In the genomic region with DNA sequence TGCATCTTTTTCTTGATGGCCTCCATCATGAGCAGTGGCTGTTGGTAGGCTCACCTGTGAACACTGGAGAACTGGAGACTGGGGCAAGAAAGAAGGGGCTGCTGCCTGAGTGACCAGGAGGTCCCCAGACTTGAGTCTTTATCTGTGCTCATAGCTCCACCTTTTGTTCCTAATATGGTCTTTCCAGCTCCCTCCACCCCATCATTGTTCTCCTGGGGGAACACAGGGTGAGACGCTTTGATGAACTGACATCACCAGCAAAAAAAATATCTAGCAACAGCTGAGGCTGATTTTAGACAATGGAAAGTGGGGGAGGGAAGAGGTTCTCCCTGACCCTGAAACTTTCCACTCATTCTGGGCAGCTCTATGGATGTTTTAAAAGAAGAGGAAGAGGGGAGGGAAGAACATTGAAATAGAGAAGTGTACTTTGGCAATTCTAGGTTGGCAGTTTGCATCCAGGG, we compare ENCODE assay signal across 8 cellular contexts. TPM values are rescaled to one million over a fixed set of nuclear protein-coding genes. Genes with fewer than 3 reads are reported as not detected.
DNase-seq lines count a peak whose midpoint lies in the region; ATAC-seq and TF ChIP-seq lines count a peak whose summit lies in the region.

A gene (minus strand): TSS at position 111 of the 461 bp plus-strand sequence. CDS start 82 bp downstream, at position 29.

- DNase-seq in GM23338 (ENCODE audit: low spot score): no peak
- DNase-seq in SJCRH30: peak; percentile 53 to 69
- no peak for DNase-seq in foreskin keratinocyte
- DNase-seq in ovary: no peak
- no peak for DNase-seq in NCI-H1105 treated with DMSO at 0.1 percent for 48 hours (lab: John Stamatoyannopoulos, UW)
- DNase-seq in effector memory CD4-positive, alpha-beta T cell: no peak
- no peak for DNase-seq in DMS153 treated with DMSO at 0.1 percent for 48 hours (lab: John Stamatoyannopoulos, UW; ENCODE audit: unreplicated experiment)

- no peaks in the 10 kb centered on the region for H3K79me2 ChIP-seq in GM23338 (replicated peaks; ENCODE audit: insufficient read depth)

- no peaks in the 10 kb centered on the region for H4K20me1 ChIP-seq in GM23338 (replicated peaks; ENCODE audit: insufficient read depth)

- H3K27ac Mint-ChIP-seq in GM23338: peak within 1 kb of the TSS; percentile 52; the same call in 1 of the 2 replicates

- H3K4me3 ChIP-seq in GM23338: no peak within 1 kb of the TSS
- no peak within 1 kb of the TSS for H3K4me3 ChIP-seq in SJCRH30
- H3K4me3 ChIP-seq in ovary: no peak within 1 kb of the TSS
- no peak within 1 kb of the TSS for H3K4me3 ChIP-seq in effector memory CD4-positive, alpha-beta T cell (ENCODE audit: insufficient read depth, low read depth, low read length, poor library complexity, severe bottlenecking)

- ATAC-seq in GM23338: no peak
- no peak for ATAC-seq in foreskin keratinocyte
- no peak for ATAC-seq in GM21723 (IDR thresholded peaks at IDR 0.05; ENCODE audit: unreplicated experiment)

- 0 out of 2 replicates have a peak, but pooled peaks cover 6% of the 10 kb centered on the region for H3F3A ChIP-seq in GM23338 (replicated peaks; ENCODE audit: low read depth)

- no peaks in the 10 kb centered on the region for H3K27me3 ChIP-seq in GM23338 (ENCODE audit: insufficient read depth)
- H3K27me3 ChIP-seq in SJCRH30: no peaks in the 10 kb centered on the region
- H3K27me3 ChIP-seq in foreskin keratinocyte: peaks cover 22% of the 10 kb centered on the region
- H3K27me3 ChIP-seq in ovary: no peaks in the 10 kb centered on the region
- no peaks in the 10 kb centered on the region for H3K27me3 ChIP-seq in effector memory CD4-positive, alpha-beta T cell (replicated peaks; ENCODE audit: control insufficient read depth, insufficient read depth, low read length, poor library complexity, severe bottlenecking)

- no peaks in the 10 kb centered on the region for H3K9me2 ChIP-seq in GM23338 (ENCODE audit: insufficient read depth)

- TF ChIP-seq CTCF in GM23338 (conservative IDR thresholded peaks at IDR 0.05; ENCODE audit: low read depth in 2 of 2) (no peak), foreskin keratinocyte (conservative IDR thresholded peaks at IDR 0.05) (no peak), ovary (IDR thresholded peaks at IDR 0.05) (no peak)

- H3K27ac ChIP-seq in GM23338 (ENCODE audit: low read depth) (no peak within 1 kb of the TSS), SJCRH30 (peak within 1 kb of the TSS; percentile 54), foreskin keratinocyte (no peak within 1 kb of the TSS), ovary (no peak within 1 kb of the TSS)
- H3K27ac ChIP-seq in effector memory CD4-positive, alpha-beta T cell (ENCODE audit: insufficient read depth, low read length, poor library complexity, severe bottlenecking): no peak within 1 kb of the TSS

- no peaks in the 10 kb centered on the region; the same call in 2 of the 3 replicates for H3K9me3 Mint-ChIP-seq in GM23338

- H3K4me3 Mint-ChIP-seq in GM23338: no peak within 1 kb of the TSS; the same call in 2 of the 3 replicates

- H3K4me2 ChIP-seq in GM23338: no peak within 1 kb of the TSS

- H3K4me1 Mint-ChIP-seq in GM23338: peaks cover 22% of the 10 kb centered on the region

- 4 to 12% (median 6%) methylated on average over 1 of the region's 1 CpG for WGBS in ovary, 3 donors

- H3K27me3 Mint-ChIP-seq in GM23338 (ENCODE audit: insufficient read depth, low read depth, poor library complexity): peaks cover 13% of the 10 kb centered on the region

- H3K9me3 ChIP-seq in SJCRH30 (replicated peaks): no peaks in the 10 kb centered on the region
- no peaks in the 10 kb centered on the region for H3K9me3 ChIP-seq in ovary
- no peaks in the 10 kb centered on the region for H3K9me3 ChIP-seq in effector memory CD4-positive, alpha-beta T cell (ENCODE audit: control insufficient read depth, low read length)

- TF ChIP-seq EP300 in ovary (IDR thresholded peaks at IDR 0.05): no peak

- no peaks in the 10 kb centered on the region for H3K36me3 Mint-ChIP-seq in GM23338 (ENCODE audit: low read depth)

- peak within 1 kb of the TSS; percentile 76; the same call in 1 of the 2 replicates for H2AFZ ChIP-seq in GM23338

- H3K4me1 ChIP-seq in GM23338 (ENCODE audit: insufficient read depth) (peaks cover 7% of the 10 kb centered on the region), SJCRH30 (peaks cover 32% of the 10 kb centered on the region), foreskin keratinocyte (peaks cover 9% of the 10 kb centered on the region), ovary (ENCODE audit: insufficient read depth) (no peaks in the 10 kb centered on the region)
- H3K4me1 ChIP-seq in effector memory CD4-positive, alpha-beta T cell (ENCODE audit: control insufficient read depth, insufficient read depth, low read length, poor library complexity, severe bottlenecking): no peaks in the 10 kb centered on the region

- intact Hi-C loops in ovary (cut with DNase I): no loop called here

- TF ChIP-seq POLR2A in ovary (IDR thresholded peaks at IDR 0.05): no peak

- H3K36me3 ChIP-seq in GM23338 (ENCODE audit: insufficient read depth) (no peaks in the 10 kb centered on the region), SJCRH30 (no peaks in the 10 kb centered on the region), ovary (no peaks in the 10 kb centered on the region)
- H3K36me3 ChIP-seq in effector memory CD4-positive, alpha-beta T cell (ENCODE audit: control insufficient read depth, insufficient read depth, low read length): no peaks in the 10 kb centered on the region

TF ChIP-seq in GM23338, 12 proteins besides CTCF, POLR2A, EP300 and RAD21:
- TF ChIP-seq EZH2 (IDR thresholded peaks at IDR 0.05; ENCODE audit: low read depth, unreplicated experiment) (no peak), ZNF114 (CRISPR knock-in tag; IDR thresholded peaks at IDR 0.05) (no peak), NANOG (IDR thresholded peaks at IDR 0.05; ENCODE audit: borderline replicate concordance) (no peak), JUNB (IDR thresholded peaks at IDR 0.05; ENCODE audit: unreplicated experiment) (no peak), ZNF331 (CRISPR knock-in tag; IDR thresholded peaks at IDR 0.05; ENCODE audit: low read depth) (no peak)
TF ChIP-seq in GM23338: peak in this region for 0.

RNA-seq across cellular contexts. Expression of the gene that starts here (rescaled TPM):
- 685 and 747 TPM in 2 replicates for total RNA-seq in GM23338 (2014; rRNA removed; shearing (Covaris generic))
- polyA plus RNA-seq in GM23338 (2016; fragmentation: Nextera tagmentation; extraction: Ambion mirVana) (502 and 544 TPM in 2 replicates), foreskin keratinocyte (310 and 343 TPM in 2 replicates), ovary (100 to 1,000 TPM in 1 of 2 donors, 10 to 100 TPM in 1; 78.0 to 316 TPM)
- 248 and 262 TPM in 2 replicates for total RNA-seq in SJCRH30 (2014; rRNA removed; shearing (Covaris generic))
- total RNA-seq in foreskin keratinocyte (529 and 545 TPM in 2 replicates), ovary (100 to 1,000 TPM in 4 of 7 donors, 10 to 100 TPM in 3; 83.8 to 146 (median 120) TPM)

Comparison
In these comparisons a context has a peak if more than half of its experiments do, and no peak if none do; other contexts are left out.
1. DNase-seq: peak in SJCRH30 (2 of 2); none in GM23338 (single experiment), foreskin keratinocyte (0 of 2), ovary (0 of 5), NCI-H1105 treated with DMSO at 0.1 percent for 48 hours (single experiment), effector memory CD4-positive, alpha-beta T cell (0 of 3) and DMS153 treated with DMSO at 0.1 percent for 48 hours (single experiment).